Comparison of ENCODE assay signal across 9 cellular contexts in the genomic region with DNA sequence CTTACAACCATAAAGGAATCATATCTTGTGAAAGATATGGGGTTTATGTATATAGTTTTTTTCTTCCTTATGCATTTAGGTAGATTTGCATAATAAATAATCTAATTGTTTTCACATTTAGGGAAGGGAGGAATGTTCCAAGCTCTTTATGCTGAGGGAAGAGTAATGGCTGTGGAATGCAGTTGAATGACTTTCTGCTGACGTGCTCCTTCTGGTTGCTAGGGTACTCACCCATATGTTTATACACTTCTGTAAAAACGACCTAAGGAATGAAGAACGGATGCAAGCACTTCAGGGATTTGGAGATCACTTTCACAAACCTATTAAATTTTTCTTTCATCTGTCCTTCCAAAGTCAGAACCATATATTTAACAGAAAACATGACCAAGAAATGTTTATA. TPM values are rescaled to one million over a fixed set of nuclear protein-coding genes. Genes with fewer than 3 reads are reported as not detected.
A peak's percentile ranks its signal among the peaks of the same experiment; 100 is the strongest.
DNase-seq lines count a peak whose midpoint lies in the region.
"Had no signal": no experiment of that assay in that cellular context is flagged by ENCODE, and none has a peak within 500 bp of the region (broad histone marks: within the 10 kb centered on the region; RNA-seq: fewer than 3 reads in every experiment).

No MANE protein-coding gene starts in this region.

- DNase-seq in COLO668 (lab: John Stamatoyannopoulos, UW; ENCODE audit: unreplicated experiment) (peak; percentile 13), NCI-H2029 treated with DMSO at 0.1 percent for 48 hours (lab: John Stamatoyannopoulos, UW) (peak; percentile 7), epidermal melanocyte (ENCODE audit: insufficient read length, low spot score) (peak; percentile 79), myocyte (ENCODE audit: low read depth) (peak; percentile 90), MV-4-11 (lab: John Stamatoyannopoulos, UW) (no peak), medulla oblongata (ENCODE audit: extremely low spot score) (no peak), GDM1 (lab: John Stamatoyannopoulos, UW) (no peak), amygdala (lab: John Stamatoyannopoulos, UW) (no peak)
- DNase-seq: cortex of kidney had no signal

RNA-seq across cellular contexts. Expression of a gene that starts 29.2 kb away (rescaled TPM):
- 66.9 and 79.8 TPM in 2 replicates for total RNA-seq in myocyte
- polyA plus RNA-seq in myocyte (2012): 51.3 TPM

Comparison
In these comparisons a context has a peak if more than half of its experiments do, and no peak if none do; other contexts are left out.
1. DNase-seq: peak in COLO668 (single experiment), NCI-H2029 treated with DMSO at 0.1 percent for 48 hours (single experiment), epidermal melanocyte (single experiment) and myocyte (single experiment); none in MV-4-11 (single experiment), medulla oblongata (single experiment), GDM1 (single experiment) and amygdala (0 of 56).